8 cellular contexts compared by ENCODE assay signal in genomic region chr19:4472174-4472974, GRCh38. TPM values are rescaled to one million over a fixed set of nuclear protein-coding genes. Genes with fewer than 3 reads are reported as not detected.
DNase-seq lines count a peak whose midpoint lies in the region; ATAC-seq, FAIRE-seq and TF ChIP-seq lines count a peak whose summit lies in the region.

Gene HDGFL2 (plus strand): TSS chr19:4472297. CDS start chr19:4472351, 54 bp downstream.

- H3K9me3 ChIP-seq in NT2/D1 (ENCODE audit: insufficient read depth, low read length) (no peaks in the 10 kb centered on the region), mesodermal cell (ENCODE audit: control insufficient read depth, low read length) (no peaks in the 10 kb centered on the region)

- peak; percentile 81 for FAIRE-seq in urothelium cell line (lab: Jason Lieb, UNC)

- peaks cover 23% of the 10 kb centered on the region for H3K36me3 ChIP-seq in NT2/D1 (ENCODE audit: insufficient read depth, insufficient read length, low read length)
- H3K36me3 ChIP-seq in mesodermal cell (ENCODE audit: control insufficient read depth, insufficient read depth, low read length) = peaks cover 24% of the 10 kb centered on the region

- peaks cover 7% of the 10 kb centered on the region for H3K4me1 ChIP-seq in NT2/D1 (ENCODE audit: insufficient read depth, insufficient read length)
- H3K4me1 ChIP-seq in mesodermal cell (ENCODE audit: control insufficient read depth, insufficient read depth, low read length, poor library complexity, severe bottlenecking) = peaks cover 4% of the 10 kb centered on the region

- WGBS in mesodermal cell (ENCODE audit: insufficient coverage in 2 of 2), 2 experiments = 0% methylated on average over 25 to 40 of the region's 71 CpGs

- TF ChIP-seq POLR2A in GM19099 (IDR thresholded peaks at IDR 0.05; ENCODE audit: extremely low read depth, insufficient read length, low read depth) = peak; percentile 39

- DNase-seq in NT2/D1 (ENCODE audit: low read depth, low spot score) = no peak
- no peak for DNase-seq in coronary artery (ENCODE audit: low spot score)
- DNase-seq in urothelium cell line (ENCODE audit: low spot score) = no peak
- no peak for DNase-seq in medulla oblongata (ENCODE audit: extremely low spot score)

- H3K27me3 ChIP-seq in NT2/D1 (ENCODE audit: insufficient read depth, insufficient read length) = no peaks in the 10 kb centered on the region

- ATAC-seq in GM19463 (IDR thresholded peaks at IDR 0.05; ENCODE audit: unreplicated experiment) (no peak), GM18873 (IDR thresholded peaks at IDR 0.05; ENCODE audit: low FRiP score, unreplicated experiment) (no peak)

- peak within 1 kb of the TSS; percentile 85 for H3K4me3 ChIP-seq in NT2/D1 (ENCODE audit: insufficient read length, low read depth)
- peak within 1 kb of the TSS; percentile 86 for H3K4me3 ChIP-seq in coronary artery
- peak within 1 kb of the TSS; percentile 99 for H3K4me3 ChIP-seq in mesodermal cell (ENCODE audit: extremely low read depth, insufficient read depth, low read length, poor library complexity, severe bottlenecking)

- H3K9ac ChIP-seq in NT2/D1 (ENCODE audit: insufficient read length, low read depth) = peak within 1 kb of the TSS; percentile 98

- TF ChIP-seq CTCF in coronary artery (IDR thresholded peaks at IDR 0.05) = no peak

- peak within 1 kb of the TSS; percentile 70 to 85 for H3K27ac ChIP-seq in coronary artery
- H3K27ac ChIP-seq in mesodermal cell (ENCODE audit: low read depth, low read length, severe bottlenecking) = peak within 1 kb of the TSS; percentile 53

RNA-seq across cellular contexts. Expression of gene HDGFL2, which starts in this region (rescaled TPM):
- polyA plus RNA-seq in mesodermal cell (2013, experiment 1 of 2) = 108 TPM
- 94.7 TPM for polyA plus RNA-seq in mesodermal cell (2013, experiment 2 of 2)
